In genomic region chr1:222601233-222601632, GRCh38 we compare ENCODE assay signal across 26 cellular contexts. TPM values are rescaled to one million over a fixed set of nuclear protein-coding genes. Genes with fewer than 3 reads are reported as not detected.
"Had no signal": no experiment of that assay in that cellular context is flagged by ENCODE, and none has a peak within 500 bp of the region (broad histone marks: within the 10 kb centered on the region; RNA-seq: fewer than 3 reads in every experiment).

No MANE protein-coding gene starts in this region.

- H3K9ac ChIP-seq: neural progenitor cell had no signal

- ATAC-seq: activated CD8-positive, alpha-beta T cell treated with anti-CD3 and anti-CD28 coated beads for 36 hours; activated T-cell treated with anti-CD3 and anti-CD28 coated beads, Interleukin-2, amount 50 U/mL, for 4 hours; activated T-helper 17 cell treated with anti-CD3 and anti-CD28 coated beads, Interleukin-2, amount 50 U/mL, for 72 hours; body of pancreas; effector memory CD8-positive, alpha-beta T cell; gastroesophageal sphincter; natural killer cell; right cardiac atrium had no signal

- H3K9me3 ChIP-seq: body of pancreas, gastroesophageal sphincter, spleen, testis, transverse colon, vagina had no signal

- H2AFZ ChIP-seq: neural progenitor cell had no signal

- H3K36me3 ChIP-seq: gastroesophageal sphincter, neural progenitor cell, spleen, transverse colon, vagina had no signal

- FAIRE-seq: keratinocyte had no signal

- H3K27ac ChIP-seq: body of pancreas, gastroesophageal sphincter, neural progenitor cell, spleen, testis, vagina had no signal

- H3K4me2 ChIP-seq: neural progenitor cell had no signal

- H3K27me3 ChIP-seq: body of pancreas, gastroesophageal sphincter, spleen, testis, transverse colon, vagina had no signal

- H3K4me1 ChIP-seq: body of pancreas, gastroesophageal sphincter, neural progenitor cell, spleen, testis, vagina had no signal

- DNase-seq: activated B cell treated with CpG ODN at 0.5 μM for 24 hours; activated CD4-positive, alpha-beta T cell treated with anti-CD3 and anti-CD28 coated beads, Interleukin-2, amount 50 U/mL, for 1 hour; activated CD8-positive, alpha-beta T cell treated with anti-CD3 and anti-CD28 coated beads for 36 hours; activated gamma-delta T cell treated with Interleukin-2 at 50 U/mL for 16 hours; activated naive CD4-positive, alpha-beta T cell treated with anti-CD3 and anti-CD28 coated beads, Interleukin-2, amount 50 U/mL, for 16 hours; activated T-cell treated with anti-CD3 and anti-CD28 coated beads, Interleukin-2, amount 50 U/mL, for 4 hours; body of pancreas; cortex of kidney; effector memory CD8-positive, alpha-beta T cell; hippocampal formation; natural killer cell; occipital lobe; posterior cingulate gyrus; right cardiac atrium; spleen; stimulated activated naive CD4-positive, alpha-beta T cell treated with Interleukin-2 at 50 U/mL for 16 hours; T-helper 2 cell; testis; transverse colon had no signal

- H3K4me3 ChIP-seq: body of pancreas, gastroesophageal sphincter, neural progenitor cell, spleen, testis, transverse colon, vagina had no signal

RNA-seq across cellular contexts. Expression of gene HHIPL2, which starts 53.3 kb away (rescaled TPM):
- total RNA-seq: activated CD8-positive, alpha-beta T cell treated with anti-CD3 and anti-CD28 coated beads for 36 hours; body of pancreas; fibroblast of villous mesenchyme; gastroesophageal sphincter; lower leg skin; vagina had no signal
